ENCODE assay signal across 25 cellular contexts in genomic region chr11:74490945-74491344, GRCh38. TPM values are rescaled to one million over a fixed set of nuclear protein-coding genes. Genes with fewer than 3 reads are reported as not detected.
A peak's percentile ranks its signal among the peaks of the same experiment; 100 is the strongest.
DNase-seq lines count a peak whose midpoint lies in the region; ATAC-seq and TF ChIP-seq lines count a peak whose summit lies in the region.
"Had no signal": no experiment of that assay in that cellular context is flagged by ENCODE, and none has a peak within 500 bp of the region (broad histone marks: within the 10 kb centered on the region; RNA-seq: fewer than 3 reads in every experiment).

No MANE protein-coding gene starts in this region.

- peaks cover 17% of the 10 kb centered on the region for H3K4me1 Mint-ChIP-seq in activated naive CD4-positive, alpha-beta T cell treated with anti-CD3 and anti-CD28 coated beads for 36 hours (ENCODE audit: low read depth)
- peaks cover 23% of the 10 kb centered on the region for H3K4me1 Mint-ChIP-seq in activated naive CD4-positive, alpha-beta T cell treated with anti-CD3 and anti-CD28 coated beads, Interleukin-2, amount 10 ng/mL, durations not matched to agents 7 days and 5 days
- H3K4me1 Mint-ChIP-seq in brain, result peaks cover 26% of the 10 kb centered on the region
- peaks cover 18% of the 10 kb centered on the region for H3K4me1 Mint-ChIP-seq in stimulated activated effector memory CD8-positive, alpha-beta T cell treated with anti-CD3 and anti-CD28 coated beads, Interleukin-12 subunit alpha, Interleukin-12 subunit beta, amount 100 ng/mL, for 72 hours

- H3K27me3 Mint-ChIP-seq in activated naive CD4-positive, alpha-beta T cell treated with anti-CD3 and anti-CD28 coated beads for 36 hours (ENCODE audit: low read depth), result no peaks in the 10 kb centered on the region
- H3K27me3 Mint-ChIP-seq in activated naive CD4-positive, alpha-beta T cell treated with anti-CD3 and anti-CD28 coated beads, Interleukin-2, amount 10 ng/mL, durations not matched to agents 7 days and 5 days, result peaks cover 8% of the 10 kb centered on the region
- peaks cover 5% of the 10 kb centered on the region for H3K27me3 Mint-ChIP-seq in brain
- H3K27me3 Mint-ChIP-seq: CD4-positive, CD25-positive, alpha-beta regulatory T cell had no signal

- no peak overlapping the region for H3K4me3 Mint-ChIP-seq in activated naive CD4-positive, alpha-beta T cell treated with anti-CD3 and anti-CD28 coated beads for 36 hours
- no peak overlapping the region for H3K4me3 Mint-ChIP-seq in activated naive CD4-positive, alpha-beta T cell treated with anti-CD3 and anti-CD28 coated beads, Interleukin-2, amount 10 ng/mL, durations not matched to agents 7 days and 5 days
- H3K4me3 Mint-ChIP-seq in brain, result peak overlapping the region in 3 of 5 experiments; percentile 30 to 69 (median 41)
- no peak overlapping the region for H3K4me3 Mint-ChIP-seq in stimulated activated effector memory CD8-positive, alpha-beta T cell treated with anti-CD3 and anti-CD28 coated beads, Interleukin-12 subunit alpha, Interleukin-12 subunit beta, amount 100 ng/mL, for 72 hours

- CTCF ChIA-PET in activated naive CD4-positive, alpha-beta T cell treated with anti-CD3 and anti-CD28 coated beads for 36 hours (lab: Charles Lee), result interaction anchor here (4.0 kb wide), 1 partner anchor 38 kb away, joined by 21 read pairs; no protein-coding TSS in a partner anchor
- CTCF ChIA-PET in activated naive CD4-positive, alpha-beta T cell treated with anti-CD3 and anti-CD28 coated beads, Interleukin-2, amount 10 ng/mL, durations not matched to agents 7 days and 5 days (lab: Charles Lee), result no interaction called here

- TF ChIP-seq CTCF in NB4 (IDR thresholded peaks at IDR 0.05; ENCODE audit: low read depth, low read length), result no peak
- no peak for TF ChIP-seq CTCF in brain (conservative IDR thresholded peaks at IDR 0.05)

- no peak overlapping the region for H3K4me3 ChIP-seq in NB4 (ENCODE audit: low read depth, low read length)
- H3K4me3 ChIP-seq: BLaER1, HAP-1, MG63 had no signal

- no peaks in the 10 kb centered on the region for H3K9me3 Mint-ChIP-seq in activated naive CD4-positive, alpha-beta T cell treated with anti-CD3 and anti-CD28 coated beads for 36 hours
- H3K9me3 Mint-ChIP-seq in activated naive CD4-positive, alpha-beta T cell treated with anti-CD3 and anti-CD28 coated beads, Interleukin-2, amount 10 ng/mL, durations not matched to agents 7 days and 5 days, result no peaks in the 10 kb centered on the region
- peaks cover 7 to 21% (median 15%) of the 10 kb centered on the region in 5 experiments for H3K9me3 Mint-ChIP-seq in brain
- no peaks in the 10 kb centered on the region for H3K9me3 Mint-ChIP-seq in stimulated activated effector memory CD8-positive, alpha-beta T cell treated with anti-CD3 and anti-CD28 coated beads, Interleukin-12 subunit alpha, Interleukin-12 subunit beta, amount 100 ng/mL, for 72 hours
- H3K9me3 Mint-ChIP-seq: HFFc6 had no signal

- TF ChIP-seq POLR2A in NB4 (IDR thresholded peaks at IDR 0.05; ENCODE audit: extremely low read depth, insufficient read length), result no peak

- no peaks in the 10 kb centered on the region for H3K36me3 Mint-ChIP-seq in activated naive CD4-positive, alpha-beta T cell treated with anti-CD3 and anti-CD28 coated beads for 36 hours (ENCODE audit: low read depth)
- no peaks in the 10 kb centered on the region for H3K36me3 Mint-ChIP-seq in activated naive CD4-positive, alpha-beta T cell treated with anti-CD3 and anti-CD28 coated beads, Interleukin-2, amount 10 ng/mL, durations not matched to agents 7 days and 5 days
- H3K36me3 Mint-ChIP-seq in brain, result peaks cover 16% of the 10 kb centered on the region
- no peaks in the 10 kb centered on the region for H3K36me3 Mint-ChIP-seq in stimulated activated effector memory CD8-positive, alpha-beta T cell treated with anti-CD3 and anti-CD28 coated beads, Interleukin-12 subunit alpha, Interleukin-12 subunit beta, amount 100 ng/mL, for 72 hours
- H3K36me3 Mint-ChIP-seq: CD4-positive, CD25-positive, alpha-beta regulatory T cell had no signal

- ATAC-seq in stimulated activated effector memory CD8-positive, alpha-beta T cell treated with anti-CD3 and anti-CD28 coated beads, Interleukin-12 subunit alpha, Interleukin-12 subunit beta, amount 100 ng/mL, for 72 hours, result no peak
- ATAC-seq: Panc1, SK-N-SH treated with all-trans-retinoic acid at 6 μM for 48 hours had no signal

- no peak for DNase-seq in activated naive CD4-positive, alpha-beta T cell treated with anti-CD3 and anti-CD28 coated beads for 36 hours
- DNase-seq in activated naive CD4-positive, alpha-beta T cell treated with anti-CD3 and anti-CD28 coated beads, Interleukin-2, amount 10 ng/mL, durations not matched to agents 7 days and 5 days, result no peak
- DNase-seq in NB4 (ENCODE audit: low read depth) (peak; percentile 88), kidney glomerular epithelial cell (lab: John Stamatoyannopoulos, UW) (no peak)
- DNase-seq in stimulated activated effector memory CD8-positive, alpha-beta T cell treated with anti-CD3 and anti-CD28 coated beads, Interleukin-12 subunit alpha, Interleukin-12 subunit beta, amount 100 ng/mL, for 72 hours (ENCODE audit: low spot score in 2 of 2), result no peak
- DNase-seq in activated CD8-positive, alpha-beta memory T cell treated with anti-CD3 and anti-CD28 coated beads, Interleukin-2, amount 50 U/mL, for 4 hours, result no peak
- DNase-seq: CD4-positive, CD25-positive, alpha-beta regulatory T cell; GOT3; HFFc6; IMR-90; KG1; MG63; NCI-H1105; NCI-H1436 treated with DMSO at 0.1 percent for 48 hours; NCI-H1930; NCI-H2107; NCI-H524 treated with DMSO at 0.1 percent for 48 hours; NCI-H774; SHP77 treated with DMSO at 0.1 percent for 48 hours had no signal

- intact Hi-C loops in activated naive CD4-positive, alpha-beta T cell treated with anti-CD3 and anti-CD28 coated beads for 36 hours (cut with micrococcal nuclease), result loop anchor here (5.0 to 10.0 kb wide), 3 partner anchors 494 to 854 kb away; no protein-coding TSS in a partner anchor

- H3K27ac Mint-ChIP-seq in activated naive CD4-positive, alpha-beta T cell treated with anti-CD3 and anti-CD28 coated beads for 36 hours, result peak overlapping the region; percentile 21
- no peak overlapping the region for H3K27ac Mint-ChIP-seq in activated naive CD4-positive, alpha-beta T cell treated with anti-CD3 and anti-CD28 coated beads, Interleukin-2, amount 10 ng/mL, durations not matched to agents 7 days and 5 days
- no peak overlapping the region for H3K27ac Mint-ChIP-seq in brain
- no peak overlapping the region for H3K27ac Mint-ChIP-seq in stimulated activated effector memory CD8-positive, alpha-beta T cell treated with anti-CD3 and anti-CD28 coated beads, Interleukin-12 subunit alpha, Interleukin-12 subunit beta, amount 100 ng/mL, for 72 hours
- H3K27ac Mint-ChIP-seq: CD4-positive, CD25-positive, alpha-beta regulatory T cell; HFFc6 had no signal

RNA-seq across cellular contexts. Expression of gene LIPT2, which starts 2.6 kb away (rescaled TPM):
- total RNA-seq in activated naive CD4-positive, alpha-beta T cell treated with anti-CD3 and anti-CD28 coated beads for 36 hours, result 1 to 10 TPM; 3.1 to 5.6 TPM
- polyA plus RNA-seq in brain (ENCODE audit: insufficient read depth, low read depth, low replicate concordance), result 2.1 TPM

RNA-seq across cellular contexts. Expression of gene KCNE3, which starts 23.6 kb away (rescaled TPM):
- total RNA-seq in activated naive CD4-positive, alpha-beta T cell treated with anti-CD3 and anti-CD28 coated beads for 36 hours, result not detected
- 8.3 TPM for polyA plus RNA-seq in brain (ENCODE audit: insufficient read depth, low read depth, low replicate concordance)
- total RNA-seq: CD4-positive, CD25-positive, alpha-beta regulatory T cell; OCI-LY7 had no signal

Comparison
In these comparisons a context has a peak if more than half of its experiments do, and no peak if none do; other contexts are left out.
1. H3K4me3 Mint-ChIP-seq: peak in brain (3 of 5); none in activated naive CD4-positive, alpha-beta T cell treated with anti-CD3 and anti-CD28 coated beads for 36 hours (single experiment), activated naive CD4-positive, alpha-beta T cell treated with anti-CD3 and anti-CD28 coated beads, Interleukin-2, amount 10 ng/mL, durations not matched to agents 7 days and 5 days (single experiment) and stimulated activated effector memory CD8-positive, alpha-beta T cell treated with anti-CD3 and anti-CD28 coated beads, Interleukin-12 subunit alpha, Interleukin-12 subunit beta, amount 100 ng/mL, for 72 hours (single experiment).